2 cellular contexts compared by ENCODE assay signal in the genomic region with DNA sequence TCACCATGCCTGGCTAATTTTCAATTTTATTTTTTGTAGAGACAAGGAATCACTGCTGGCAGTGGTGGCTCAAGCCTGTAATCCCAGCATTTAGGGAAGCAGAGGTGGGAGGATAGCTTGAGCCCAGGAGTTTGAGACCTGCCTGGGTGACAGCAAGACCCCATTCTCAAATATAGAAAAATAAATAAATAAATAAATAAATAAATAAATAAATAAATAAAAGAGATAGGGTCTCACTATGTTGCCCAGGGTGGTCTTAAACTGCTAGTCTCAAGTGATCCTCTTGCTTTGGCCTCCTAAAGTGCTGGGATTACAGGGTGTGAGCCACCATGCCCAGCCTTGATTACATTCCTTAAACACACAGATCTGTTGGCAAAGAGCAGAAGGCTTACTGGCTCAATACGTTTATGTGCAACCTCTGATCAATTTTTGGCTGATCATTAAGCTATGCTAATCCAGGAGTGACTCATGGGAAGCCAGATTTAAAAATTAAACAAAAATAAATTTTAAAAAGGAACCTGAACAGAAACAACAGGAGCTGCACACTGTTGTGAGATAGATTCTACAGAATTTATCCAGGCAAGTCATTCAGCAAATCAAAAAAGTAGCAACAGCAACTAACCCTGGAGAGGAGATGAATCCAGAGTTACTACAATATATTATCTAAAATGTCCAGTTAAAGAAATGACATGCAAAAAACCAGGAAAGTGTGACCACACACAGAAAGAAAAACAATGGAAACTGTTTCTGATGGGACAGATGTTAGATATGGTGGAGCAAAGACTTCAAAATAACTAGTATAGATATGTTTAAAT.
TF ChIP-seq lines count a peak whose summit lies in the region.

No MANE protein-coding gene starts in this region.

TF ChIP-seq in liver, 16 proteins besides CTCF, POLR2A, EP300 and RAD21:
- TF ChIP-seq FOXA2 (IDR thresholded peaks at IDR 0.05) (no peak), EGR1 (IDR thresholded peaks at IDR 0.05; ENCODE audit: low read depth in 2 of 2) (peak in 1 of 2 donors; percentile 11), HNF4A (conservative IDR thresholded peaks at IDR 0.05) (peak in 1 of 2 donors; percentile 24), ATF3 (IDR thresholded peaks at IDR 0.05) (peak; percentile 32), FOXA1 (IDR thresholded peaks at IDR 0.05) (no peak), TAF1 (conservative IDR thresholded peaks at IDR 0.05) (no peak), RXRA (IDR thresholded peaks at IDR 0.05) (peak in 1 of 2 donors; percentile 32), HNF4G (IDR thresholded peaks at IDR 0.05) (no peak), JUND (IDR thresholded peaks at IDR 0.05) (peak; percentile 68 to 92), SP1 (IDR thresholded peaks at IDR 0.05) (no peak), NR2F2 (IDR thresholded peaks at IDR 0.05) (no peak), GABPA (IDR thresholded peaks at IDR 0.05 in 1 of 2, conservative IDR thresholded peaks at IDR 0.05 in 1 of 2) (no peak), ZBTB33 (IDR thresholded peaks at IDR 0.05) (no peak), MAX (IDR thresholded peaks at IDR 0.05) (no peak), YY1 (IDR thresholded peaks at IDR 0.05) (peak; percentile 59)
- TF ChIP-seq, protein P1, sequence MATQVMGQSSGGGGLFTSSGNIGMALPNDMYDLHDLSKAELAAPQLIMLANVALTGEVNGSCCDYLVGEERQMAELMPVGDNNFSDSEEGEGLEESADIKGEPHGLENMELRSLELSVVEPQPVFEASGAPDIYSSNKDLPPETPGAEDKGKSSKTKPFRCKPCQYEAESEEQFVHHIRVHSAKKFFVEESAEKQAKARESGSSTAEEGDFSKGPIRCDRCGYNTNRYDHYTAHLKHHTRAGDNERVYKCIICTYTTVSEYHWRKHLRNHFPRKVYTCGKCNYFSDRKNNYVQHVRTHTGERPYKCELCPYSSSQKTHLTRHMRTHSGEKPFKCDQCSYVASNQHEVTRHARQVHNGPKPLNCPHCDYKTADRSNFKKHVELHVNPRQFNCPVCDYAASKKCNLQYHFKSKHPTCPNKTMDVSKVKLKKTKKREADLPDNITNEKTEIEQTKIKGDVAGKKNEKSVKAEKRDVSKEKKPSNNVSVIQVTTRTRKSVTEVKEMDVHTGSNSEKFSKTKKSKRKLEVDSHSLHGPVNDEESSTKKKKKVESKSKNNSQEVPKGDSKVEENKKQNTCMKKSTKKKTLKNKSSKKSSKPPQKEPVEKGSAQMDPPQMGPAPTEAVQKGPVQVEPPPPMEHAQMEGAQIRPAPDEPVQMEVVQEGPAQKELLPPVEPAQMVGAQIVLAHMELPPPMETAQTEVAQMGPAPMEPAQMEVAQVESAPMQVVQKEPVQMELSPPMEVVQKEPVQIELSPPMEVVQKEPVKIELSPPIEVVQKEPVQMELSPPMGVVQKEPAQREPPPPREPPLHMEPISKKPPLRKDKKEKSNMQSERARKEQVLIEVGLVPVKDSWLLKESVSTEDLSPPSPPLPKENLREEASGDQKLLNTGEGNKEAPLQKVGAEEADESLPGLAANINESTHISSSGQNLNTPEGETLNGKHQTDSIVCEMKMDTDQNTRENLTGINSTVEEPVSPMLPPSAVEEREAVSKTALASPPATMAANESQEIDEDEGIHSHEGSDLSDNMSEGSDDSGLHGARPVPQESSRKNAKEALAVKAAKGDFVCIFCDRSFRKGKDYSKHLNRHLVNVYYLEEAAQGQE (IDR thresholded peaks at IDR 0.05): no peak
TF ChIP-seq in liver: peak in this region for 6.

TF ChIP-seq in HepG2, 621 proteins besides CTCF, POLR2A, EP300 and RAD21:
- no peak for TF ChIP-seq CAMTA2 (CRISPR knock-in tag; IDR thresholded peaks at IDR 0.05; ENCODE audit: borderline replicate concordance)
- no peak for TF ChIP-seq ZSCAN31 (CRISPR knock-in tag; IDR thresholded peaks at IDR 0.05; ENCODE audit: low read depth)
- no peak for TF ChIP-seq ZNF609 (CRISPR knock-in tag; IDR thresholded peaks at IDR 0.05; ENCODE audit: borderline replicate concordance)
- no peak for TF ChIP-seq NCOA5 (CRISPR knock-in tag; IDR thresholded peaks at IDR 0.05)
- TF ChIP-seq HCFC1 (IDR thresholded peaks at IDR 0.05; ENCODE audit: low read depth, low read length): no peak
- TF ChIP-seq SMAD3 (CRISPR knock-in tag; IDR thresholded peaks at IDR 0.05): no peak
- TF ChIP-seq ZNF121 (CRISPR knock-in tag; IDR thresholded peaks at IDR 0.05): no peak
- TF ChIP-seq HMGXB4 (CRISPR knock-in tag; IDR thresholded peaks at IDR 0.05; ENCODE audit: borderline replicate concordance in 1 of 2, low read depth in 1 of 2): no peak
TF ChIP-seq in HepG2: peak in this region for 0.
